Comparison of ENCODE assay signal across 8 cellular contexts in genomic region chr1:113928950-113929749, GRCh38. TPM values are rescaled to one million over a fixed set of nuclear protein-coding genes. Genes with fewer than 3 reads are reported as not detected.
DNase-seq lines count a peak whose midpoint lies in the region; ATAC-seq, FAIRE-seq and TF ChIP-seq lines count a peak whose summit lies in the region.

Gene HIPK1, plus strand, starts transcription at chr1:113929324.

- H3K27ac ChIP-seq in cingulate gyrus (ENCODE audit: low read depth, low read length) (peak within 1 kb of the TSS; percentile 93), layer of hippocampus (ENCODE audit: low read depth, low read length) (peak within 1 kb of the TSS; percentile 90)

- peak; percentile 95 for DNase-seq in BE2C
- DNase-seq in GM19239 (ENCODE audit: insufficient read length, low spot score) = peak; percentile 64
- peak; percentile 70 to 92 for DNase-seq in NCI-H524 (lab: John Stamatoyannopoulos, UW)
- peak; percentile 95 for DNase-seq in activated CD4-positive, alpha-beta T cell treated with anti-CD3 and anti-CD28 coated beads for 48 hours
- DNase-seq in stimulated activated CD4-positive, alpha-beta T cell treated with anti-CD3 and anti-CD28 coated beads, Interleukin-1b, Interleukin-23, amount 100 ng/mL, for 4 hours (ENCODE audit: low read depth in 2 of 2) = peak; percentile 84 to 90

- H3K27me3 ChIP-seq in BE2C = no peaks in the 10 kb centered on the region; the same call in 1 of the 2 replicates
- H3K27me3 ChIP-seq in layer of hippocampus (ENCODE audit: control insufficient read depth, insufficient read depth, low read length) = no peaks in the 10 kb centered on the region

- peak within 1 kb of the TSS; percentile 79 for H3K4me3 ChIP-seq in BE2C (ENCODE audit: low read depth, low read length)

- peak; percentile 65 for ATAC-seq in HG03442 (IDR thresholded peaks at IDR 0.05; ENCODE audit: unreplicated experiment)

- no peak for TF ChIP-seq CTCF in BE2C (IDR thresholded peaks at IDR 0.05; ENCODE audit: low read depth, low read length)

- 0 out of 2 replicates have a peak, but pooled peaks cover 3% of the 10 kb centered on the region for H3K36me3 ChIP-seq in BE2C

- peak; percentile 93 for FAIRE-seq in GM19239 (lab: Jason Lieb, UNC)

- H3K9me3 ChIP-seq in BE2C = no peaks in the 10 kb centered on the region

- 0 out of 2 replicates have a peak, but pooled peaks cover 2% of the 10 kb centered on the region for H3K4me1 ChIP-seq in BE2C

RNA-seq across cellular contexts. Expression of gene HIPK1, which starts in this region (rescaled TPM):
- 27.5 TPM for polyA plus RNA-seq in BE2C (2012; ENCODE audit: insufficient read depth, insufficient read length, low read depth)

Comparison
In these comparisons a context has a peak if more than half of its experiments do, and no peak if none do; other contexts are left out.
1. Peak in every context shown above with its lines: DNase-seq, ATAC-seq, H3K4me3 ChIP-seq and H3K27ac ChIP-seq.